In genomic region chr12:19263666-19264065, GRCh38 we compare ENCODE assay signal across 32 cellular contexts.
DNase-seq lines count a peak whose midpoint lies in the region; ATAC-seq and TF ChIP-seq lines count a peak whose summit lies in the region.
"Had no signal": no experiment of that assay in that cellular context is flagged by ENCODE, and none has a peak within 500 bp of the region (broad histone marks: within the 10 kb centered on the region; RNA-seq: fewer than 3 reads in every experiment).

No MANE protein-coding gene starts in this region.

- no peaks in the 10 kb centered on the region for H3K9me3 ChIP-seq in right lobe of liver
- H3K9me3 ChIP-seq in uterus, result no peaks in the 10 kb centered on the region
- H3K9me3 ChIP-seq: A549, MG63, upper lobe of right lung had no signal

- H3K4me3 ChIP-seq in H7 (ENCODE audit: insufficient read depth, low read depth, low read length) (no peak overlapping the region), right lobe of liver (no peak overlapping the region), uterus (no peak overlapping the region)
- H3K4me3 ChIP-seq: A549, MG63, upper lobe of right lung had no signal

- no peak overlapping the region for H3K27ac ChIP-seq in right lobe of liver
- H3K27ac ChIP-seq in uterus, result no peak overlapping the region
- H3K27ac ChIP-seq: A549, KMS-11, upper lobe of right lung had no signal

- POLR2A ChIA-PET in WTC11 (lab: Charles Lee), result interaction anchor here (1.2 kb wide), 1 partner anchor 10 kb away, joined by 3 read pairs; no protein-coding TSS in a partner anchor

- H3K9me3 Mint-ChIP-seq in WTC11 (no peaks in the 10 kb centered on the region), endothelial cell (ENCODE audit: unreplicated experiment) (no peaks in the 10 kb centered on the region), nephron progenitor cell (no peaks in the 10 kb centered on the region)
- H3K9me3 Mint-ChIP-seq: activated CD4-positive, alpha-beta memory T cell treated with anti-CD3 and anti-CD28 coated beads, Interleukin-2, amount 10 ng/mL, durations not matched to agents 7 days and 5 days; activated naive CD4-positive, alpha-beta T cell treated with anti-CD3 and anti-CD28 coated beads for 36 hours; activated T-helper 1 cell treated with anti-CD3 and anti-CD28 coated beads, Interleukin-12 subunit alpha, Interleukin-12 subunit beta, Interleukin-2, Interleukin-4 antibody, amounts not matched to agents 30 ng/mL and 10 ng/mL and 1 ng/mL, durations not matched to agents 14 hours and 24 hours and 36 hours; CD4-positive, alpha-beta T cell; naive thymus-derived CD8-positive, alpha-beta T cell; stimulated activated naive B cell treated with anti-CD40 and anti-IgM and Interleukin-4, amounts not matched to agents 10 μg/mL and 1 μg/mL and 100 μg/mL, for 72 hours; T-helper 2 cell treated with Interferon-gamma antibody and Interleukin-4, amounts not matched to agents 5 μg/mL and 100 μg/mL, for 36 hours had no signal

- H3K27me3 ChIP-seq in H7 (ENCODE audit: control insufficient read depth, insufficient read depth, low read length), result no peaks in the 10 kb centered on the region
- H3K27me3 ChIP-seq in right lobe of liver, result no peaks in the 10 kb centered on the region
- H3K27me3 ChIP-seq in uterus, result no peaks in the 10 kb centered on the region
- H3K27me3 ChIP-seq: MG63, upper lobe of right lung had no signal

- H3K4me1 Mint-ChIP-seq in WTC11, result peaks cover 26% of the 10 kb centered on the region
- H3K4me1 Mint-ChIP-seq in endothelial cell (ENCODE audit: unreplicated experiment), result peaks cover 8% of the 10 kb centered on the region
- no peaks in the 10 kb centered on the region for H3K4me1 Mint-ChIP-seq in nephron progenitor cell
- H3K4me1 Mint-ChIP-seq: activated CD4-positive, alpha-beta memory T cell treated with anti-CD3 and anti-CD28 coated beads, Interleukin-2, amount 10 ng/mL, durations not matched to agents 7 days and 5 days; naive thymus-derived CD8-positive, alpha-beta T cell; stimulated activated naive B cell treated with anti-CD40 and anti-IgM and Interleukin-4, amounts not matched to agents 10 μg/mL and 1 μg/mL and 100 μg/mL, for 72 hours had no signal

- H3K36me3 ChIP-seq in H7 (replicated peaks; ENCODE audit: control insufficient read depth, insufficient read depth, low read length) (no peaks in the 10 kb centered on the region), right lobe of liver (peaks cover 0 to 4% (median 0%) of the 10 kb centered on the region in 4 donors), uterus (no peaks in the 10 kb centered on the region)
- H3K36me3 ChIP-seq: MG63, upper lobe of right lung had no signal

- intact Hi-C loops in right lobe of liver (cut with DNase I), result no loop called here
- intact Hi-C loops in uterus (cut with DNase I; ENCODE audit: low total_unique reads), result no loop called here

- 66% methylated on average over 3 of the region's 3 CpGs for WGBS in right lobe of liver (ENCODE audit: insufficient coverage, low coverage, low lambda C conversion rate, missing lambda C conversion rate)

- ATAC-seq in WTC11 (peak; percentile 97), right lobe of liver (no peak)
- ATAC-seq: A549; naive thymus-derived CD8-positive, alpha-beta T cell; Panc1; stimulated activated naive B cell treated with anti-CD40 and anti-IgM and Interleukin-4, amounts not matched to agents 10 μg/mL and 1 μg/mL and 100 μg/mL, for 72 hours; upper lobe of right lung had no signal

- 0 out of 2 replicates have a peak overlapping the region, but pooled peaks have one; percentile 4 for H3K4me3 Mint-ChIP-seq in WTC11
- H3K4me3 Mint-ChIP-seq in endothelial cell (ENCODE audit: unreplicated experiment), result no peak overlapping the region
- no peak overlapping the region for H3K4me3 Mint-ChIP-seq in nephron progenitor cell
- H3K4me3 Mint-ChIP-seq: activated CD4-positive, alpha-beta memory T cell treated with anti-CD3 and anti-CD28 coated beads, Interleukin-2, amount 10 ng/mL, durations not matched to agents 7 days and 5 days; activated naive CD4-positive, alpha-beta T cell treated with anti-CD3 and anti-CD28 coated beads for 36 hours; activated T-helper 1 cell treated with anti-CD3 and anti-CD28 coated beads, Interleukin-12 subunit alpha, Interleukin-12 subunit beta, Interleukin-2, Interleukin-4 antibody, amounts not matched to agents 30 ng/mL and 10 ng/mL and 1 ng/mL, durations not matched to agents 14 hours and 24 hours and 36 hours; CD4-positive, alpha-beta T cell; naive thymus-derived CD8-positive, alpha-beta T cell; stimulated activated naive B cell treated with anti-CD40 and anti-IgM and Interleukin-4, amounts not matched to agents 10 μg/mL and 1 μg/mL and 100 μg/mL, for 72 hours; T-helper 2 cell treated with Interferon-gamma antibody and Interleukin-4, amounts not matched to agents 5 μg/mL and 100 μg/mL, for 36 hours had no signal

- TF ChIP-seq CTCF in WTC11 (IDR thresholded peaks at IDR 0.05) (no peak), endothelial cell (IDR thresholded peaks at IDR 0.05; ENCODE audit: unreplicated experiment) (no peak), nephron progenitor cell (IDR thresholded peaks at IDR 0.05) (no peak), right lobe of liver (IDR thresholded peaks at IDR 0.05) (no peak), uterus (IDR thresholded peaks at IDR 0.05) (no peak)

- CTCF ChIA-PET in WTC11 (lab: Charles Lee), result no interaction called here

- TF ChIP-seq POLR2A in right lobe of liver (IDR thresholded peaks at IDR 0.05), result no peak
- no peak for TF ChIP-seq POLR2A in uterus (IDR thresholded peaks at IDR 0.05)

- H3K4me1 ChIP-seq in right lobe of liver, result no peaks in the 10 kb centered on the region
- no peaks in the 10 kb centered on the region for H3K4me1 ChIP-seq in uterus
- H3K4me1 ChIP-seq: A549, upper lobe of right lung had no signal

- H3K27me3 Mint-ChIP-seq in WTC11 (ENCODE audit: low read depth), result no peaks in the 10 kb centered on the region
- H3K27me3 Mint-ChIP-seq in endothelial cell (ENCODE audit: unreplicated experiment), result no peaks in the 10 kb centered on the region
- no peaks in the 10 kb centered on the region for H3K27me3 Mint-ChIP-seq in nephron progenitor cell (ENCODE audit: low read depth, poor library complexity)
- H3K27me3 Mint-ChIP-seq: activated CD4-positive, alpha-beta memory T cell treated with anti-CD3 and anti-CD28 coated beads, Interleukin-2, amount 10 ng/mL, durations not matched to agents 7 days and 5 days; CD4-positive, alpha-beta T cell; naive thymus-derived CD8-positive, alpha-beta T cell; stimulated activated naive B cell treated with anti-CD40 and anti-IgM and Interleukin-4, amounts not matched to agents 10 μg/mL and 1 μg/mL and 100 μg/mL, for 72 hours had no signal

- H3K36me3 Mint-ChIP-seq in WTC11 (peaks cover 19% of the 10 kb centered on the region), endothelial cell (ENCODE audit: low read depth, unreplicated experiment) (no peaks in the 10 kb centered on the region), nephron progenitor cell (ENCODE audit: low read depth) (peaks cover 9% of the 10 kb centered on the region)
- H3K36me3 Mint-ChIP-seq: naive thymus-derived CD8-positive, alpha-beta T cell; stimulated activated naive B cell treated with anti-CD40 and anti-IgM and Interleukin-4, amounts not matched to agents 10 μg/mL and 1 μg/mL and 100 μg/mL, for 72 hours had no signal

- peak; percentile 19 for DNase-seq in H7
- DNase-seq in WTC11 (ENCODE audit: low spot score), result no peak
- DNase-seq in endothelial cell (ENCODE audit: low spot score), result no peak
- no peak for DNase-seq in nephron progenitor cell
- DNase-seq in stimulated activated naive CD4-positive, alpha-beta T cell (lab: John Stamatoyannopoulos, UW), result no peak
- DNase-seq in right lobe of liver, result no peak
- DNase-seq in uterus, result no peak
- DNase-seq in mesenteric fat pad (ENCODE audit: low spot score), result no peak
- DNase-seq: activated CD4-positive, alpha-beta memory T cell treated with anti-CD3 and anti-CD28 coated beads, Interleukin-2, amount 10 ng/mL, durations not matched to agents 7 days and 5 days; activated CD8-positive, alpha-beta memory T cell treated with anti-CD3 and anti-CD28 coated beads, Interleukin-2, amount 50 U/mL, for 48 hours; activated naive CD4-positive, alpha-beta T cell treated with anti-CD3 and anti-CD28 coated beads for 36 hours; AML-193; CD4-positive, alpha-beta T cell; DMS79 treated with DMSO at 0.1 percent for 48 hours; effector CD4-positive, alpha-beta T cell; erythroblast; GF-D8; GOT3; kidney glomerular epithelial cell; MG63; naive thymus-derived CD8-positive, alpha-beta T cell; NCI-H2081; NCI-H226; NCI-H526 treated with DMSO at 0.1 percent for 48 hours; SHP77; stimulated activated naive B cell treated with anti-CD40 and anti-IgM and Interleukin-4, amounts not matched to agents 10 μg/mL and 1 μg/mL and 100 μg/mL, for 72 hours; upper lobe of right lung had no signal

- H3K27ac Mint-ChIP-seq in WTC11 (peak overlapping the region; percentile 88), endothelial cell (ENCODE audit: unreplicated experiment) (peak overlapping the region; percentile 76), nephron progenitor cell (peak overlapping the region; percentile 39)
- H3K27ac Mint-ChIP-seq: activated CD4-positive, alpha-beta memory T cell treated with anti-CD3 and anti-CD28 coated beads, Interleukin-2, amount 10 ng/mL, durations not matched to agents 7 days and 5 days; activated naive CD4-positive, alpha-beta T cell treated with anti-CD3 and anti-CD28 coated beads for 36 hours; activated T-helper 1 cell treated with anti-CD3 and anti-CD28 coated beads, Interleukin-12 subunit alpha, Interleukin-12 subunit beta, Interleukin-2, Interleukin-4 antibody, amounts not matched to agents 30 ng/mL and 10 ng/mL and 1 ng/mL, durations not matched to agents 14 hours and 24 hours and 36 hours; CD4-positive, alpha-beta T cell; stimulated activated naive B cell treated with anti-CD40 and anti-IgM and Interleukin-4, amounts not matched to agents 10 μg/mL and 1 μg/mL and 100 μg/mL, for 72 hours; T-helper 2 cell treated with Interferon-gamma antibody and Interleukin-4, amounts not matched to agents 5 μg/mL and 100 μg/mL, for 36 hours had no signal

TF ChIP-seq in WTC11, 78 proteins besides CTCF, POLR2A, EP300 and RAD21:
- TF ChIP-seq NR2C2 (CRISPR knock-in tag; IDR thresholded peaks at IDR 0.05), result no peak
- no peak for TF ChIP-seq ZBTB43 (CRISPR knock-in tag; IDR thresholded peaks at IDR 0.05)
- no peak for TF ChIP-seq OVOL2 (CRISPR knock-in tag; IDR thresholded peaks at IDR 0.05; ENCODE audit: borderline replicate concordance)
